In the genomic region with DNA sequence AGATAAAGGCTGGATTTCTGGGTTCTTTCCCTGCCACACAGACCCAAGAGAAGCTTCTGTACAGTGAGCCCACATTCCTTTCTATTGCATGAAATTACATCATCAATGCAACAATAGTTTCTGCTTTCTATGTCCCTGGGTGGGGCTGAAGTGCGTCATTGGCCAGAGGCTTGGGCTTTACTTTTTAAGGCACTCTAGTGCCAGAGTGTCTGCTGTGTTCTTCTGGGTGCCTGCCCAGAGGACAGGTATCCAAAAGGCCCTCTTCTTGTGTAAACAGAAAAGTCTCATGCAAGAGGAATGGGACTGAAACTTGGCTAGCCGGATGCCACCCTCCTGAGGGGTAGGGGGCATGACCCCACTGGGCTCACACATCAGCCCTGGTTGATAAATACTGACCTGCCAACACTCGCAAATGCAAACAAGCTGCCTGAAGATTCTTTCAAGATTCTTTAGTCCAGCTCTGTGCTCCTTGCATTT, we compare ENCODE assay signal across 8 cellular contexts. TPM values are rescaled to one million over a fixed set of nuclear protein-coding genes. Genes with fewer than 3 reads are reported as not detected.
DNase-seq lines count a peak whose midpoint lies in the region; ATAC-seq and TF ChIP-seq lines count a peak whose summit lies in the region.

No MANE protein-coding gene starts in this region.

- ATAC-seq in HCT116, result peak; percentile 54
- no peak for ATAC-seq in GM19467 (IDR thresholded peaks at IDR 0.05; ENCODE audit: unreplicated experiment)

- no peaks in the 10 kb centered on the region for H3K9me3 ChIP-seq in HCT116 (ENCODE audit: control insufficient read depth in 1 of 2, insufficient read depth in 1 of 2, low read depth in 1 of 2, low read length in 2 of 2)
- no peaks in the 10 kb centered on the region for H3K9me3 ChIP-seq in skeletal muscle satellite cell (replicated peaks; ENCODE audit: low read length)
- no peaks in the 10 kb centered on the region for H3K9me3 ChIP-seq in MM.1S (replicated peaks; ENCODE audit: insufficient read depth, low read length)

- no peaks in the 10 kb centered on the region for H3K27me3 ChIP-seq in HCT116 (ENCODE audit: insufficient read depth, low read length)
- no peaks in the 10 kb centered on the region for H3K27me3 ChIP-seq in skeletal muscle satellite cell (ENCODE audit: control insufficient read depth, insufficient read depth, low read length)
- H3K27me3 ChIP-seq in MM.1S (replicated peaks; ENCODE audit: insufficient read depth, low read length), result peaks cover 20% of the 10 kb centered on the region; the same call in 1 of the 2 replicates

- RAD21 ChIA-PET in HCT116 (lab: Charles Lee; ENCODE audit: low non-redundant PET in 1 of 2, low total read pairs in 2 of 2, uncharacterized antibody in 2 of 2, unreplicated experiment in 2 of 2), result interaction anchor here (1.0 to 1.8 kb wide), 3 partner anchors 47 to 67 kb away, joined by 3 read pairs; no protein-coding TSS in a partner anchor

- H2AFZ ChIP-seq in HCT116 (ENCODE audit: low read depth, low read length, poor library complexity, severe bottlenecking) (no peak overlapping the region), MM.1S (ENCODE audit: low read length) (no peak overlapping the region)

- peak overlapping the region; percentile 73 for H3K27ac ChIP-seq in HCT116 (ENCODE audit: low read depth, low read length)
- H3K27ac ChIP-seq in MM.1S (ENCODE audit: low read length), result no peak overlapping the region

- POLR2A ChIA-PET in HCT116 (lab: Charles Lee), result interaction anchor here (0.7 to 6.1 kb wide), 23 partner anchors 10 to 247 kb away, joined by 3 to 41 read pairs (median 6); partner anchors contain the start of gene KRT80

- H3K4me2 ChIP-seq in HCT116 (ENCODE audit: low read length) (peak overlapping the region; percentile 88), skeletal muscle satellite cell (ENCODE audit: low read length) (peak overlapping the region; percentile 68), MM.1S (ENCODE audit: low read depth, low read length) (no peak overlapping the region)

- BruUV-seq in HCT116 (replicated peaks; lab: Mats Ljungman, UMichigan), result no TSS peak

- H3K4me3 ChIP-seq in HCT116 (replicated peaks in 1 of 2; ENCODE audit: low read depth in 1 of 2, low read length in 2 of 2) (peak overlapping the region in 1 of 2 experiments; percentile 34; a peak in 2 of 4 replicates), foreskin fibroblast (ENCODE audit: low read depth in 1 of 2, low read length in 2 of 2) (no peak overlapping the region), skeletal muscle satellite cell (ENCODE audit: low read length) (peak overlapping the region; percentile 34), MM.1S (ENCODE audit: low read length) (no peak overlapping the region)

- H3K9ac ChIP-seq in HCT116 (ENCODE audit: low read length) (peak overlapping the region; percentile 69), skeletal muscle satellite cell (ENCODE audit: low read depth, low read length) (peak overlapping the region; percentile 87), MM.1S (ENCODE audit: low read length) (no peak overlapping the region)

- H4K20me1 ChIP-seq in HCT116 (ENCODE audit: insufficient read depth), result no peaks in the 10 kb centered on the region
- no peaks in the 10 kb centered on the region for H4K20me1 ChIP-seq in MM.1S (ENCODE audit: insufficient read depth, low read length)

- H3K9me2 ChIP-seq in HCT116 (ENCODE audit: insufficient read depth) (no peaks in the 10 kb centered on the region), MM.1S (replicated peaks; ENCODE audit: insufficient read depth, low read length) (no peaks in the 10 kb centered on the region)

- DNase-seq in HCT116 (ENCODE audit: low read depth, low spot score) (peak; percentile 93), SIG-M5 (lab: John Stamatoyannopoulos, UW) (peak; percentile 54), foreskin fibroblast (peak; percentile 80 to 95), MM.1S (no peak), HuH-7 (ENCODE audit: low spot score) (no peak)
- DNase-seq in activated naive CD4-positive, alpha-beta T cell (lab: John Stamatoyannopoulos, UW), result no peak

- CTCF ChIA-PET in HCT116 (lab: Charles Lee), result interaction anchor here (1.0 to 5.1 kb wide), 11 partner anchors 26 to 605 kb away, joined by 3 to 35 read pairs (median 11); no protein-coding TSS in a partner anchor

- no peak for TF ChIP-seq RAD21 in HCT116 (IDR thresholded peaks at IDR 0.05; ENCODE audit: low read depth)

- TF ChIP-seq CTCF in HCT116 (IDR thresholded peaks at IDR 0.05 in 2 of 3, conservative IDR thresholded peaks at IDR 0.05 in 1 of 3; ENCODE audit: borderline replicate concordance in 1 of 3, insufficient read depth in 1 of 3, low read depth in 2 of 3, low read length in 2 of 3), result no peak
- TF ChIP-seq CTCF in foreskin fibroblast (IDR thresholded peaks at IDR 0.05; ENCODE audit: low read depth, low read length), result no peak
- no peak for TF ChIP-seq CTCF in MM.1S (IDR thresholded peaks at IDR 0.05; ENCODE audit: low read length)

- TF ChIP-seq POLR2A in HCT116 (IDR thresholded peaks at IDR 0.05; ENCODE audit: borderline replicate concordance, extremely low read depth, insufficient read depth, insufficient read length), result no peak

- H3F3A ChIP-seq in MM.1S (ENCODE audit: insufficient read depth, low read length), result no peaks in the 10 kb centered on the region

- H3K36me3 ChIP-seq in HCT116 (ENCODE audit: control insufficient read depth in 1 of 2, insufficient read depth in 2 of 2, low read length in 2 of 2), result no peaks in the 10 kb centered on the region
- H3K36me3 ChIP-seq in skeletal muscle satellite cell (ENCODE audit: insufficient read depth, low read length), result no peaks in the 10 kb centered on the region
- no peaks in the 10 kb centered on the region for H3K36me3 ChIP-seq in MM.1S (replicated peaks; ENCODE audit: insufficient read depth, low read length)

- H3K4me1 ChIP-seq in HCT116 (ENCODE audit: control insufficient read depth in 1 of 2, insufficient read depth in 2 of 2, low read length in 2 of 2), result peaks cover 55 to 80% of the 10 kb centered on the region in 2 experiments
- peaks cover 57% of the 10 kb centered on the region for H3K4me1 ChIP-seq in skeletal muscle satellite cell (ENCODE audit: control insufficient read depth, insufficient read depth, low read length)
- no peaks in the 10 kb centered on the region for H3K4me1 ChIP-seq in MM.1S (ENCODE audit: low read length)

- intact Hi-C loops in HCT116 (cut with micrococcal nuclease), result loop anchor here (1.0 to 5.0 kb wide), 4 partner anchors 47 to 592 kb away; no protein-coding TSS in a partner anchor

- H3K79me2 ChIP-seq in HCT116 (ENCODE audit: insufficient read depth, low read length), result no peaks in the 10 kb centered on the region
- H3K79me2 ChIP-seq in MM.1S (ENCODE audit: low read length), result no peaks in the 10 kb centered on the region

TF ChIP-seq in HCT116, 20 proteins besides CTCF, POLR2A, EP300 and RAD21:
- TF ChIP-seq POLR2AphosphoS5 (IDR thresholded peaks at IDR 0.05; ENCODE audit: low read depth, low read length) (peak; percentile 60), JUND (IDR thresholded peaks at IDR 0.05) (no peak)
- TF ChIP-seq, protein P1, sequence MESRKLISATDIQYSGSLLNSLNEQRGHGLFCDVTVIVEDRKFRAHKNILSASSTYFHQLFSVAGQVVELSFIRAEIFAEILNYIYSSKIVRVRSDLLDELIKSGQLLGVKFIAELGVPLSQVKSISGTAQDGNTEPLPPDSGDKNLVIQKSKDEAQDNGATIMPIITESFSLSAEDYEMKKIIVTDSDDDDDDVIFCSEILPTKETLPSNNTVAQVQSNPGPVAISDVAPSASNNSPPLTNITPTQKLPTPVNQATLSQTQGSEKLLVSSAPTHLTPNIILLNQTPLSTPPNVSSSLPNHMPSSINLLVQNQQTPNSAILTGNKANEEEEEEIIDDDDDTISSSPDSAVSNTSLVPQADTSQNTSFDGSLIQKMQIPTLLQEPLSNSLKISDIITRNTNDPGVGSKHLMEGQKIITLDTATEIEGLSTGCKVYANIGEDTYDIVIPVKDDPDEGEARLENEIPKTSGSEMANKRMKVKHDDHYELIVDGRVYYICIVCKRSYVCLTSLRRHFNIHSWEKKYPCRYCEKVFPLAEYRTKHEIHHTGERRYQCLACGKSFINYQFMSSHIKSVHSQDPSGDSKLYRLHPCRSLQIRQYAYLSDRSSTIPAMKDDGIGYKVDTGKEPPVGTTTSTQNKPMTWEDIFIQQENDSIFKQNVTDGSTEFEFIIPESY (IDR thresholded peaks at IDR 0.05; ENCODE audit: extremely low read depth, insufficient replicate concordance, low read length), result peak; percentile 51

RNA-seq across cellular contexts. Expression of gene KRT86, which starts 5.9 kb away (rescaled TPM):
- total RNA-seq in HCT116 (2021; ENCODE audit: unreplicated experiment), result 1.5 TPM
- polyA plus RNA-seq in HCT116 (2012), result 0.62 and 1.4 TPM in 2 replicates
- total RNA-seq in skeletal muscle satellite cell (2012; rRNA removed), result 0.22 TPM in 1 of 2 replicates, not detected in the other

RNA-seq across cellular contexts. Expression of gene KRT81, which starts 11.0 kb away (rescaled TPM):
- 0.84 TPM for total RNA-seq in HCT116 (2021; ENCODE audit: unreplicated experiment)
- 1.1 and 2.3 TPM in 2 replicates for polyA plus RNA-seq in HCT116 (2012)
- under 0.01 TPM in 1 of 2 replicates, not detected in the other for total RNA-seq in skeletal muscle satellite cell (2012; rRNA removed)

RNA-seq across cellular contexts. Expression of gene KRT83, which starts 40.8 kb away (rescaled TPM):
- not detected for total RNA-seq in HCT116 (2021; ENCODE audit: unreplicated experiment)
- 0.29 and 0.30 TPM in 2 replicates for polyA plus RNA-seq in HCT116 (2012)
- total RNA-seq in skeletal muscle satellite cell (2012; rRNA removed), result not detected in 2 replicates

RNA-seq across cellular contexts. Expression of gene KRT7, which starts 47.3 kb away (rescaled TPM):
- 72.6 TPM for total RNA-seq in HCT116 (2021; ENCODE audit: unreplicated experiment)
- polyA plus RNA-seq in HCT116 (2012), result 96.4 and 207 TPM in 2 replicates
- 2.3 and 12.5 TPM in 2 replicates for total RNA-seq in skeletal muscle satellite cell (2012; rRNA removed)

Comparison
In these comparisons a context has a peak if more than half of its experiments do, and no peak if none do; other contexts are left out.
1. DNase-seq: peak in HCT116 (single experiment), SIG-M5 (single experiment) and foreskin fibroblast (2 of 2); none in MM.1S (single experiment), HuH-7 (single experiment) and activated naive CD4-positive, alpha-beta T cell (0 of 4).